ENCODE assay signal across 8 cellular contexts in genomic region chr5:139262414-139263139, GRCh38. TPM values are rescaled to one million over a fixed set of nuclear protein-coding genes. Genes with fewer than 3 reads are reported as not detected.
DNase-seq lines count a peak whose midpoint lies in the region; TF ChIP-seq lines count a peak whose summit lies in the region.

No MANE protein-coding gene starts in this region.

- no peak overlapping the region for H3K27ac Mint-ChIP-seq in endothelial cell (ENCODE audit: unreplicated experiment)
- H3K27ac Mint-ChIP-seq in mesothelial cell of epicardium = peak overlapping the region; percentile 90

- H3K4me1 Mint-ChIP-seq in endothelial cell (ENCODE audit: unreplicated experiment) (peaks cover 13% of the 10 kb centered on the region), mesothelial cell of epicardium (peaks cover 13% of the 10 kb centered on the region)

- H3K9me3 Mint-ChIP-seq in endothelial cell (ENCODE audit: unreplicated experiment) (no peaks in the 10 kb centered on the region), mesothelial cell of epicardium (no peaks in the 10 kb centered on the region)

- H3K4me3 Mint-ChIP-seq in endothelial cell (ENCODE audit: unreplicated experiment) = no peak overlapping the region
- no peak overlapping the region for H3K4me3 Mint-ChIP-seq in mesothelial cell of epicardium

- peak; percentile 26 for TF ChIP-seq CTCF in endothelial cell (IDR thresholded peaks at IDR 0.05; ENCODE audit: unreplicated experiment)
- TF ChIP-seq CTCF in mesothelial cell of epicardium (IDR thresholded peaks at IDR 0.05; ENCODE audit: unreplicated experiment) = peak; percentile 31

- H3K36me3 Mint-ChIP-seq in endothelial cell (ENCODE audit: low read depth, unreplicated experiment) (no peaks in the 10 kb centered on the region), mesothelial cell of epicardium (no peaks in the 10 kb centered on the region)

- DNase-seq in Ammon's horn (ENCODE audit: low spot score) (peak; percentile 96), GM19238 (ENCODE audit: insufficient read length, low spot score) (peak; percentile 66), HT1080 (ENCODE audit: low read depth) (peak; percentile 88), NOMO-1 treated with DMSO at 0.1 percent for 48 hours (lab: John Stamatoyannopoulos, UW; ENCODE audit: unreplicated experiment) (peak; percentile 82), endothelial cell (ENCODE audit: low spot score) (peak; percentile 86), mesothelial cell of epicardium (ENCODE audit: low spot score in 2 of 2, unreplicated experiment in 2 of 2) (peak; percentile 60 to 81)
- DNase-seq in activated CD8-positive, alpha-beta memory T cell treated with anti-CD3 and anti-CD28 coated beads for 24 hours = peak; percentile 83
- DNase-seq in stimulated activated CD8-positive, alpha-beta memory T cell treated with anti-CD3 and anti-CD28 coated beads, Interleukin-4, amount 100 ng/mL, for 24 hours (ENCODE audit: low read depth) = peak; percentile 48

- peaks cover 1% of the 10 kb centered on the region for H3K27me3 Mint-ChIP-seq in endothelial cell (ENCODE audit: unreplicated experiment)
- no peaks in the 10 kb centered on the region for H3K27me3 Mint-ChIP-seq in mesothelial cell of epicardium (ENCODE audit: low read depth)

RNA-seq across cellular contexts. Expression of gene MATR3, which starts 31.0 kb away (rescaled TPM):
- 124 and 175 TPM in 2 replicates for total RNA-seq in HT1080 (2014; rRNA removed; shearing (Covaris generic))
- 140 and 186 TPM in 2 replicates for polyA plus RNA-seq in HT1080 (2015; cell fraction: cytosol; rRNA removed)
- 487 and 549 TPM in 2 replicates for polyA plus RNA-seq in HT1080 (2015; cell fraction: nucleus; rRNA removed)
- total RNA-seq in endothelial cell (ENCODE audit: unreplicated experiment) (235 TPM), mesothelial cell of epicardium (267 to 318 TPM (median 280 TPM) in 3 replicates)

Comparison
In these comparisons a context has a peak if more than half of its experiments do, and no peak if none do; other contexts are left out.
1. Peak in every context shown above with its lines: DNase-seq.